23 cellular contexts compared by ENCODE assay signal in the genomic region with DNA sequence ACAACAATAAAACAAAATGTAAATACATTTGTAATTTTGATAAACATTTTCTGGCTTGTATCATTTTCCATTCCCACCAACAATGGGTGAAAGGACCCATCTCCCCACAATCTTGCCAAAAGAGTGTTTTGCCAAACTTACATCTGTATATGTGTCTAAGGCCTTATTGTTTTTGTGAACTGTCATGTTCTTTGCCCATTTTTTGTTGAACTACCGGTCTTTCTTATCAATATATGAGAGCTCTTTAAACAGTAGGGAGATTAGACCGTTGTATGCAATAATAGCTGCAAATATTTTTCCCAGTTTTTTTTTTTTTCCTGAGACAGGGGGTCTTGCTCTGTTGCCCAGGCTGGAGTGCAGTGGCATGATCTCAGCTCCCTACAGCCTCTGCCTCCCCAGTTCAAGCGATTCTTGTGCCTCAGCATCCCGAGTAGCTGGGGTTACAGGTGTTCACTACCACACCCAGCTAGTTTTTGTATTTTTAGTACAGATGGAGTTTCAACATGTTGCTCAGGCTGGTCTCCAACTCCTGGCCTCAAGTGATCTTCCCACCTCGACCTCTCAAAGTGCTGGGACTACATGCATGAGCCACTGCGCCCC. TPM values are rescaled to one million over a fixed set of nuclear protein-coding genes. Genes with fewer than 3 reads are reported as not detected.
"Had no signal": no experiment of that assay in that cellular context is flagged by ENCODE, and none has a peak within 500 bp of the region (broad histone marks: within the 10 kb centered on the region; RNA-seq: fewer than 3 reads in every experiment).

No MANE protein-coding gene starts in this region.

- ATAC-seq: Panc1, PC-3 had no signal

- H3K4me2 ChIP-seq: KMS-11, SK-N-SH had no signal

- H3K9me3 ChIP-seq: SK-N-SH had no signal

- DNase-seq: IMR-90; Kasumi-1; MM.1S; NCI-H1092 treated with DMSO at 0.1 percent for 48 hours; NCI-H1436; NCI-H187; NCI-H2029; NCI-H2081 treated with DMSO at 0.1 percent for 48 hours; NCI-H2171; NCI-H226; NCI-H446; NCI-H510A; NCI-H524 treated with DMSO at 0.1 percent for 48 hours; NCI-H69; NCI-H774; NK-92 treated with Interleukin-12 subunit alpha and Interleukin-12 subunit beta, amount 100 ng/mL, for 24 hours; PC-3; SHP77; SK-N-SH had no signal

- H3K27ac ChIP-seq: KMS-11, RWPE1 had no signal

- H3K9ac ChIP-seq: KMS-11, SK-N-SH had no signal

RNA-seq across cellular contexts. Expression of gene STX1B, which starts 13.3 kb away (rescaled TPM):
- total RNA-seq: HT-29 had no signal
